Comparison of ENCODE assay signal across 1 cellular context in the genomic region with DNA sequence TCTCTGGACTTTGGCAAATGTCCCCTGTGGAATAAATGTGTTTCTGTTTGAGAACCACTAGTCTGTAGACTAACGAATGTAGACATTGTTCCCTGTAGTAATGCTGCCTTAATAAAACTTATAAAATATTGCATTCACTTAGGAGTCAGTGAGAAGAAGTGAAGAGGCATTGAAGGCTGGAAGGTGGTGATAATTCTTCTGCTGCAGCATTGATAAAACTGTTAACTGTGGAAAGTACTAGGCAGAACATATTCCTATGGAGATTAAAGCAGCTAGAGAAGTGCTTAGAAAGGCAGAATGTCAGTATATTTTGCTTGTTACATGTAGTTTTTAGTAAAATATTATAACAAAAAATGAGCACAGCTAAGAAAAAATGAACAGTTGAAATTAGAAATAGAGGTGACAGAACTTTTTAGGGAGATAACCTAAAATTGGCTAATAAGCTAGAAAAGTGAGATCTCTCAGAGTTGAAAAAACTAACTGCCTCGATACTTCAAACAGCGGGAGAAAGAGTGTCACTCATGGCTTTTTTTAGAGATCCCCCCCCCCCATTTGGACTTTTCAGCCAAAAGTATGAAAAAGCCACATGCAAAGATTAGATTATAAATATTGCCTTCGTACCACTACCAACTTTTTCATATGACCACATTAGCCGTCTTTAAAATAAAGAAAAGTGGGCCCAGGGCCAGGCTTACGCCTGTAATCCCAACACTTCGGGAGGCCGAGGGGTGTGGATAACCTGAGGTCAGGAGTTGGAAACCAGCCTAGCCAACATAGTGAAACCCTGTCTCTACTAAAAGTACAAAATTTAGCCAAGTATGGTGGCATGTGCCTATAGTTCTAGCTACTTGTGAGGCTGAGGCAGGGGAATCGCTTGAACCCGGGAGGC.
TF ChIP-seq lines count a peak whose summit lies in the region.

No MANE protein-coding gene starts in this region.

TF ChIP-seq in K562, 482 proteins besides CTCF, POLR2A, EP300 and RAD21 (continued from another document and continues in another):
- TF ChIP-seq CHD7 (IDR thresholded peaks at IDR 0.05; ENCODE audit: low read depth, low read length) (no peak), NR1H2 (CRISPR knock-in tag; IDR thresholded peaks at IDR 0.05) (no peak), NEUROD1 (IDR thresholded peaks at IDR 0.05; ENCODE audit: borderline replicate concordance, low read depth, low read length, partially characterized antibody) (no peak), ZNF316 (IDR thresholded peaks at IDR 0.05) (peak; percentile 73), RBM34 (IDR thresholded peaks at IDR 0.05; ENCODE audit: borderline replicate concordance, insufficient read depth, low read length) (no peak), SMARCE1 (IDR thresholded peaks at IDR 0.05) (peak; percentile 64; the same call in 1 of the 2 replicates), ZNF318 (IDR thresholded peaks at IDR 0.05; ENCODE audit: borderline replicate concordance in 1 of 2, low read depth in 1 of 2) (no peak)
- TF ChIP-seq, protein P1, sequence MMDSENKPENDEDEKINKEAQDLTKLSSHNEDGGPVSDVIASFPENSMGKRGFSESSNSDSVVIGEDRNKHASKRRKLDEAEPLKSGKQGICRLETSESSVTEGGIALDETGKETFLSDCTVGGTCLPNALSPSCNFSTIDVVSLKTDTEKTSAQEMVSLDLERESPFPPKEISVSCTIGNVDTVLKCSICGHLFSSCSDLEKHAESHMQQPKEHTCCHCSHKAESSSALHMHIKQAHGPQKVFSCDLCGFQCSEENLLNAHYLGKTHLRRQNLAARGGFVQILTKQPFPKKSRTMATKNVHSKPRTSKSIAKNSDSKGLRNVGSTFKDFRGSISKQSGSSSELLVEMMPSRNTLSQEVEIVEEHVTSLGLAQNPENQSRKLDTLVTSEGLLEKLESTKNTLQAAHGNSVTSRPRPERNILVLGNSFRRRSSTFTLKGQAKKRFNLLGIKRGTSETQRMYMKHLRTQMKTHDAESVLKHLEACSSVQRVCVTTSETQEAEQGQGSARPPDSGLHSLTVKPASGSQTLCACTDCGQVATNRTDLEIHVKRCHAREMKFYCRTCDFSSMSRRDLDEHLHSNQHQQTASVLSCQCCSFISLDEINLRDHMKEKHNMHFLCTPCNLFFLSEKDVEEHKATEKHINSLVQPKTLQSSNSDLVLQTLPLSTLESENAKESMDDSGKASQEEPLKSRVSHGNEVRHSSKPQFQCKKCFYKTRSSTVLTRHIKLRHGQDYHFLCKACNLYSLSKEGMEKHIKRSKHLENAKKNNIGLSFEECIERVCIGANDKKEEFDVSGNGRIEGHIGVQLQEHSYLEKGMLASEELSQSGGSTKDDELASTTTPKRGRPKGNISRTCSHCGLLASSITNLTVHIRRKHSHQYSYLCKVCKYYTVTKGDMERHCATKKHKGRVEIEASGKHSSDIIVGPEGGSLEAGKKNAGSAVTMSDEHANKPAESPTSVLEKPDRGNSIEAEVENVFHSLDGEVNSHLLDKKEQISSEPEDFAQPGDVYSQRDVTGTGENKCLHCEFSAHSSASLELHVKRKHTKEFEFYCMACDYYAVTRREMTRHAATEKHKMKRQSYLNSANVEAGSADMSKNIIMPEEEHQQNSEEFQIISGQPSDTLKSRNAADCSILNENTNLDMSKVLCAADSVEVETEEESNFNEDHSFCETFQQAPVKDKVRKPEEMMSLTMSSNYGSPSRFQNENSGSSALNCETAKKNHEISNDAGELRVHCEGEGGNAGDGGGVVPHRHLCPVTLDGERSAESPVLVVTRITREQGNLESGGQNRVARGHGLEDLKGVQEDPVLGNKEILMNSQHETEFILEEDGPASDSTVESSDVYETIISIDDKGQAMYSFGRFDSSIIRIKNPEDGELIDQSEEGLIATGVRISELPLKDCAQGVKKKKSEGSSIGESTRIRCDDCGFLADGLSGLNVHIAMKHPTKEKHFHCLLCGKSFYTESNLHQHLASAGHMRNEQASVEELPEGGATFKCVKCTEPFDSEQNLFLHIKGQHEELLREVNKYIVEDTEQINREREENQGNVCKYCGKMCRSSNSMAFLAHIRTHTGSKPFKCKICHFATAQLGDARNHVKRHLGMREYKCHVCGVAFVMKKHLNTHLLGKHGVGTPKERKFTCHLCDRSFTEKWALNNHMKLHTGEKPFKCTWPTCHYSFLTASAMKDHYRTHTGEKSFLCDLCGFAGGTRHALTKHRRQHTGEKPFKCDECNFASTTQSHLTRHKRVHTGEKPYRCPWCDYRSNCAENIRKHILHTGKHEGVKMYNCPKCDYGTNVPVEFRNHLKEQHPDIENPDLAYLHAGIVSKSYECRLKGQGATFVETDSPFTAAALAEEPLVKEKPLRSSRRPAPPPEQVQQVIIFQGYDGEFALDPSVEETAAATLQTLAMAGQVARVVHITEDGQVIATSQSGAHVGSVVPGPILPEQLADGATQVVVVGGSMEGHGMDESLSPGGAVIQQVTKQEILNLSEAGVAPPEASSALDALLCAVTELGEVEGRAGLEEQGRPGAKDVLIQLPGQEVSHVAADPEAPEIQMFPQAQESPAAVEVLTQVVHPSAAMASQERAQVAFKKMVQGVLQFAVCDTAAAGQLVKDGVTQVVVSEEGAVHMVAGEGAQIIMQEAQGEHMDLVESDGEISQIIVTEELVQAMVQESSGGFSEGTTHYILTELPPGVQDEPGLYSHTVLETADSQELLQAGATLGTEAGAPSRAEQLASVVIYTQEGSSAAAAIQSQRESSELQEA (IDR thresholded peaks at IDR 0.05; ENCODE audit: low read depth) = no peak
- TF ChIP-seq, protein P2, sequence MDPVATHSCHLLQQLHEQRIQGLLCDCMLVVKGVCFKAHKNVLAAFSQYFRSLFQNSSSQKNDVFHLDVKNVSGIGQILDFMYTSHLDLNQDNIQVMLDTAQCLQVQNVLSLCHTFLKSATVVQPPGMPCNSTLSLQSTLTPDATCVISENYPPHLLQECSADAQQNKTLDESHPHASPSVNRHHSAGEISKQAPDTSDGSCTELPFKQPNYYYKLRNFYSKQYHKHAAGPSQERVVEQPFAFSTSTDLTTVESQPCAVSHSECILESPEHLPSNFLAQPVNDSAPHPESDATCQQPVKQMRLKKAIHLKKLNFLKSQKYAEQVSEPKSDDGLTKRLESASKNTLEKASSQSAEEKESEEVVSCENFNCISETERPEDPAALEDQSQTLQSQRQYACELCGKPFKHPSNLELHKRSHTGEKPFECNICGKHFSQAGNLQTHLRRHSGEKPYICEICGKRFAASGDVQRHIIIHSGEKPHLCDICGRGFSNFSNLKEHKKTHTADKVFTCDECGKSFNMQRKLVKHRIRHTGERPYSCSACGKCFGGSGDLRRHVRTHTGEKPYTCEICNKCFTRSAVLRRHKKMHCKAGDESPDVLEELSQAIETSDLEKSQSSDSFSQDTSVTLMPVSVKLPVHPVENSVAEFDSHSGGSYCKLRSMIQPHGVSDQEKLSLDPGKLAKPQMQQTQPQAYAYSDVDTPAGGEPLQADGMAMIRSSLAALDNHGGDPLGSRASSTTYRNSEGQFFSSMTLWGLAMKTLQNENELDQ (CRISPR knock-in tag; IDR thresholded peaks at IDR 0.05; ENCODE audit: borderline replicate concordance) = no peak
